Comparison of ENCODE assay signal across 8 cellular contexts in the genomic region with DNA sequence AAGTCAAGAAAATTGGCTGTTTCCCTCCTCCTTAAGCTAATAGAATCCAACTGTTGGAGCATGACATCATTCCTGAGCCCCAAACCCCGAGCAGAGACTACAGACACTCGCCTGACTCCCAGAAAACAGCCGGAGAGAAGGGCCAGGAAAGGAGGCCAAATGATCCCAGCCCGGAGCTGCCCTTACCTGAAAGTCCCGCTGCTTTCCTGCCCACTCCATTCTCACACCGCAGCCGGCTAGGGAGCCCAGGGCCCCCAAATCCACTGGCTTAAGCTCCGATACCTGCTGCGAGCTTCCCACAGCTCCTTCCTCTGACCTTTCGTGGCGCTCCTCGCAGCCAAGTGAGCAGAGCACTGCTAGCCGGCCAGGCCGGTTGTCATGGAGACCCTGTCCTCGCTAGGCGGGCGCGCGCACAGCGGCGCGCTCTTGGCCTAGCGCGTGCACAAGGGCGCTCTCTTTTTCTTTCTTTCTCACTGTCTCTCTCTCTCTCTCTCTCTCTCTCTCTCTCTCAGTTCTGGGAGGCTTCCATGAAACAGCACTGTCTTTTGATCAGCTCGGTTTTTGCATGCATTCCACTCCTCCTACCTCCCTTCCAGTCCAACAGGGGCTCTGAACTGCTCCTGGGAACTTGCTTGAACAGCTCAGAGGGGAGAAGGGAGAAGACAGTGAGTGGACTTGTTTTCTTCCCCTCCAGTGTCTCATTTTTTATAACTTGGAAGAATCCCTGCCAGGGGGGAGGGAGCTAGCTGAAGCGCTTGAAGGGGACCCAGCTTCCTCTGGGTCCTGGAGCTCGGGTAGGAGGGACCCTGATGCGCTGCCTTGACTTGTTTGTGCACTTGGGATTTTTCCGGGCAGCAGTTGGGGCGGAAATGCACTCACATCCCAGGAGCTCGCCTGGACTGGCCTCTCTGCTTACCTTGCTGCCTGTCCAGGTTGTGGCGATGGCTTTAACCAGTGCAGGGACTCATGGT.
A peak's percentile ranks its signal among the peaks of the same experiment; 100 is the strongest.
DNase-seq lines count a peak whose midpoint lies in the region; ATAC-seq and TF ChIP-seq lines count a peak whose summit lies in the region.

No MANE protein-coding gene starts in this region.

- peaks cover 11% of the 10 kb centered on the region for H3K79me1 ChIP-seq in trophoblast cell (ENCODE audit: low read length)

- H4K8ac ChIP-seq in trophoblast cell (ENCODE audit: low read depth, low read length) = peak overlapping the region; percentile 72

- H3K14ac ChIP-seq in trophoblast cell (ENCODE audit: low read length) = peak overlapping the region; percentile 38

- H3K36me3 ChIP-seq in body of pancreas (replicated peaks in 1 of 2; ENCODE audit: insufficient read depth in 1 of 2, low read depth in 2 of 2) (no peaks in the 10 kb centered on the region), trophoblast cell (ENCODE audit: control insufficient read depth in 1 of 2, insufficient read depth in 2 of 2, low read length in 2 of 2) (no peaks in the 10 kb centered on the region)

- CTCF ChIA-PET in activated CD8-positive, alpha-beta memory T cell treated with anti-CD3 and anti-CD28 coated beads, Interleukin-2, amount 10 ng/mL, durations not matched to agents 7 days and 5 days (lab: Charles Lee) = interaction anchor here (1.2 kb wide), 1 partner anchor 547 kb away, joined by 3 read pairs; the partner anchor contains the start of gene LMO1

- no peaks in the 10 kb centered on the region for H3K36me3 Mint-ChIP-seq in activated CD8-positive, alpha-beta memory T cell treated with anti-CD3 and anti-CD28 coated beads, Interleukin-2, amount 10 ng/mL, durations not matched to agents 7 days and 5 days

- H2AK5ac ChIP-seq in trophoblast cell (ENCODE audit: low read length) = no peak overlapping the region

- peaks cover 66% of the 10 kb centered on the region for H3K4me1 ChIP-seq in body of pancreas
- peaks cover 31% of the 10 kb centered on the region in 2 experiments for H3K4me1 ChIP-seq in trophoblast cell (ENCODE audit: control insufficient read depth in 1 of 2, insufficient read depth in 2 of 2, low read length in 2 of 2)

- DNase-seq in activated CD8-positive, alpha-beta memory T cell treated with anti-CD3 and anti-CD28 coated beads, Interleukin-2, amount 10 ng/mL, durations not matched to agents 7 days and 5 days = no peak
- DNase-seq in activated CD8-positive, alpha-beta memory T cell treated with anti-CD3 and anti-CD28 coated beads, Interleukin-2, amount 50 U/mL, for 48 hours = no peak
- DNase-seq in NCI-H345 (lab: John Stamatoyannopoulos, UW) (peak; percentile 61), body of pancreas (peak; percentile 83 to 91 (median 90)), hepatic stellate cell (ENCODE audit: low spot score) (peak; percentile 74), trophoblast cell (no peak), NOMO-1 treated with DMSO at 0.1 percent for 48 hours (lab: John Stamatoyannopoulos, UW; ENCODE audit: unreplicated experiment) (no peak)

- peak overlapping the region; percentile 74 for H4K12ac ChIP-seq in trophoblast cell (ENCODE audit: low read depth, low read length)

- peak overlapping the region; percentile 72 for H4K91ac ChIP-seq in trophoblast cell (ENCODE audit: low read depth, low read length)

- no peak overlapping the region for H3K23ac ChIP-seq in trophoblast cell (ENCODE audit: low read length)

- peak in 3 of 7 experiments; percentile 2 to 19 (median 2) for TF ChIP-seq CTCF in body of pancreas (IDR thresholded peaks at IDR 0.05)

- peak overlapping the region; percentile 58 for H2AFZ ChIP-seq in trophoblast cell (ENCODE audit: insufficient read depth, low read length, poor library complexity)

- ATAC-seq in activated CD8-positive, alpha-beta memory T cell treated with anti-CD3 and anti-CD28 coated beads, Interleukin-2, amount 10 ng/mL, durations not matched to agents 7 days and 5 days = peak; percentile 46
- ATAC-seq in body of pancreas (peak; percentile 87), GM21576 (IDR thresholded peaks at IDR 0.05; ENCODE audit: unreplicated experiment) (no peak)

- intact Hi-C loops in body of pancreas (cut with DNase I) = no loop called here

- peak overlapping the region; percentile 82 for H3K18ac ChIP-seq in trophoblast cell (ENCODE audit: low read length)

- H3K9me3 ChIP-seq in body of pancreas = no peaks in the 10 kb centered on the region
- no peaks in the 10 kb centered on the region for H3K9me3 ChIP-seq in trophoblast cell (ENCODE audit: insufficient read depth, low read depth, low read length)

- H3K27me3 Mint-ChIP-seq in activated CD8-positive, alpha-beta memory T cell treated with anti-CD3 and anti-CD28 coated beads, Interleukin-2, amount 10 ng/mL, durations not matched to agents 7 days and 5 days = peaks cover 28% of the 10 kb centered on the region

- H3K79me2 ChIP-seq in trophoblast cell (ENCODE audit: control insufficient read depth, insufficient read depth, low read length, poor library complexity) = peaks cover 1% of the 10 kb centered on the region

- no peaks in the 10 kb centered on the region for H3K9me3 Mint-ChIP-seq in activated CD8-positive, alpha-beta memory T cell treated with anti-CD3 and anti-CD28 coated beads, Interleukin-2, amount 10 ng/mL, durations not matched to agents 7 days and 5 days (ENCODE audit: low read depth)

- H3K4ac ChIP-seq in trophoblast cell (ENCODE audit: low read depth, low read length) = peak overlapping the region; percentile 44

- H2BK12ac ChIP-seq in trophoblast cell (ENCODE audit: low read length) = peak overlapping the region; percentile 40

- H3K27ac ChIP-seq in body of pancreas (peak overlapping the region; percentile 57 to 88 (median 76)), trophoblast cell (ENCODE audit: low read depth, low read length) (peak overlapping the region; percentile 52)

- H3K9ac ChIP-seq in trophoblast cell (ENCODE audit: low read length) = no peak overlapping the region

- H3K27me3 ChIP-seq in body of pancreas (no peaks in the 10 kb centered on the region), trophoblast cell (ENCODE audit: insufficient read depth, low read length) (no peaks in the 10 kb centered on the region)

- TF ChIP-seq POLR2A in body of pancreas (IDR thresholded peaks at IDR 0.05) = peak; percentile 74 to 93 (median 93)

- H3K4me1 Mint-ChIP-seq in activated CD8-positive, alpha-beta memory T cell treated with anti-CD3 and anti-CD28 coated beads, Interleukin-2, amount 10 ng/mL, durations not matched to agents 7 days and 5 days = peaks cover 4% of the 10 kb centered on the region

- H3K4me3 Mint-ChIP-seq in activated CD8-positive, alpha-beta memory T cell treated with anti-CD3 and anti-CD28 coated beads, Interleukin-2, amount 10 ng/mL, durations not matched to agents 7 days and 5 days = peak overlapping the region; percentile 2

- peak overlapping the region; percentile 47 for H2BK120ac ChIP-seq in trophoblast cell (ENCODE audit: insufficient read depth, low read length, poor library complexity)

- peak overlapping the region; percentile 1 to 42 for H3K4me3 ChIP-seq in body of pancreas
- peak overlapping the region; percentile 50 for H3K4me3 ChIP-seq in trophoblast cell (ENCODE audit: low read depth, low read length)

- peak overlapping the region; percentile 67 for H3K4me2 ChIP-seq in trophoblast cell (ENCODE audit: low read length)

- 10 to 12% methylated on average over 29 to 33 of the region's 33 CpGs for whole genome bisulfite sequencing in body of pancreas, 2 donors
- WGBS in trophoblast cell (ENCODE audit: extremely low coverage, insufficient coverage, insufficient read length) = no CpG with 5 or more reads among the region's 33 CpGs

- H3K27ac Mint-ChIP-seq in activated CD8-positive, alpha-beta memory T cell treated with anti-CD3 and anti-CD28 coated beads, Interleukin-2, amount 10 ng/mL, durations not matched to agents 7 days and 5 days = no peak overlapping the region

- H2BK5ac ChIP-seq in trophoblast cell (ENCODE audit: low read depth, low read length, poor library complexity) = peak overlapping the region; percentile 61

Comparison
In these comparisons a context has a peak if more than half of its experiments do, and no peak if none do; other contexts are left out.
1. DNase-seq: peak in NCI-H345 (single experiment), body of pancreas (4 of 4) and hepatic stellate cell (single experiment); none in activated CD8-positive, alpha-beta memory T cell treated with anti-CD3 and anti-CD28 coated beads, Interleukin-2, amount 10 ng/mL, durations not matched to agents 7 days and 5 days (single experiment), activated CD8-positive, alpha-beta memory T cell treated with anti-CD3 and anti-CD28 coated beads, Interleukin-2, amount 50 U/mL, for 48 hours (single experiment), trophoblast cell (0 of 2) and NOMO-1 treated with DMSO at 0.1 percent for 48 hours (single experiment).